ENCODE assay signal across 8 cellular contexts in the genomic region with DNA sequence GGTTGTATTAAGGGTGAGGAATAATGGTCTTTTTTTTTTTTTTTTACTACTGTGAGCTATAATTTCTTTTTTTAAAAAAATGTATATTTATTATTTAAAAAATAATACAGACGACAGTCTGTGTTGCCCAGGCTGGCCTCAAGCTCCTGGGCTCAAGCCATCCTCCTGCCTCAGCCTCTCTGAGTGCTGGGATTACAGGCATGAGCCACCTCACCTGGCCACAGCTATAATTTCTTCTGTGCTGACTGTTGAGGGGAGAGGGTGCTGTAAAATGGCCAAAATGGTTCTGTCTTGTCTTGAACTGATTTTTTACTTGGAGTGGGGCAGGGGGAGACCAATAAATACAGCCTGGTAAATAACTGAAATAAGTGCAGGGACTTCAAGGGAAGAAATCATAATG. TPM values are rescaled to one million over a fixed set of nuclear protein-coding genes. Genes with fewer than 3 reads are reported as not detected.
A peak's percentile ranks its signal among the peaks of the same experiment; 100 is the strongest.
DNase-seq lines count a peak whose midpoint lies in the region; ATAC-seq and TF ChIP-seq lines count a peak whose summit lies in the region.

No MANE protein-coding gene starts in this region.

- in situ Hi-C loops in astrocyte of the spinal cord (cut with HindIII; ENCODE audit: low sequenced_read_pairs): no loop called here

- intact Hi-C loops in right lobe of liver (cut with DNase I): no loop called here
- intact Hi-C loops in tibial artery (cut with DNase I; ENCODE audit: low total_unique reads): no loop called here

- H3K27me3 Mint-ChIP-seq in activated T-cell treated with anti-CD3 and anti-CD28 coated beads, Interleukin-2, amount 50 U/mL, for 72 hours (ENCODE audit: low read depth): no peaks in the 10 kb centered on the region

- no peak for TF ChIP-seq POLR2A in right lobe of liver (IDR thresholded peaks at IDR 0.05)

- H3K27ac Mint-ChIP-seq in activated T-cell treated with anti-CD3 and anti-CD28 coated beads, Interleukin-2, amount 50 U/mL, for 72 hours: peak overlapping the region; percentile 98

- H3K27ac ChIP-seq in right lobe of liver (no peak overlapping the region), tibial artery (peak overlapping the region in 1 of 2 donors; percentile 96)

- 24% methylated on average over 1 of the region's 1 CpG for WGBS in right lobe of liver (ENCODE audit: insufficient coverage, low coverage, low lambda C conversion rate, missing lambda C conversion rate)

- peak overlapping the region; percentile 90 to 99 for H3K4me3 Mint-ChIP-seq in activated T-cell treated with anti-CD3 and anti-CD28 coated beads, Interleukin-2, amount 50 U/mL, for 72 hours

- no peak for ATAC-seq in activated T-cell treated with anti-CD3 and anti-CD28 coated beads, Interleukin-2, amount 50 U/mL, for 72 hours (replicated peaks in 1 of 2)
- no peak for ATAC-seq in right lobe of liver

- H3K36me3 Mint-ChIP-seq in activated T-cell treated with anti-CD3 and anti-CD28 coated beads, Interleukin-2, amount 50 U/mL, for 72 hours (ENCODE audit: insufficient read depth in 2 of 2): peaks cover 36 to 81% of the 10 kb centered on the region in 2 donors

- TF ChIP-seq CTCF in astrocyte of the spinal cord (IDR thresholded peaks at IDR 0.05; ENCODE audit: low read depth, low read length) (no peak), right lobe of liver (IDR thresholded peaks at IDR 0.05) (no peak), tibial artery (IDR thresholded peaks at IDR 0.05) (no peak)

- H3K4me1 Mint-ChIP-seq in activated T-cell treated with anti-CD3 and anti-CD28 coated beads, Interleukin-2, amount 50 U/mL, for 72 hours (ENCODE audit: low read depth): peaks cover 72% of the 10 kb centered on the region

- H3K4me1 ChIP-seq in right lobe of liver (peaks cover 0 to 64% (median 19%) of the 10 kb centered on the region in 4 donors), tibial artery (peaks cover 0 to 76% (median 51%) of the 10 kb centered on the region in 4 donors)

- DNase-seq in activated T-cell treated with anti-CD3 and anti-CD28 coated beads, Interleukin-2, amount 50 U/mL, for 72 hours: no peak
- DNase-seq in activated T-cell treated with anti-CD3 and anti-CD28 coated beads, Interleukin-2, amount 50 U/mL, for 1 hour: no peak
- DNase-seq in astrocyte of the spinal cord (ENCODE audit: low read depth, low spot score) (no peak), right lobe of liver (peak in 1 of 3 donors; percentile 18), tibial artery (peak in 1 of 2 donors; percentile 46), NCI-H2081 (lab: John Stamatoyannopoulos, UW) (no peak), mucosa of gallbladder (ENCODE audit: low spot score) (no peak)
- DNase-seq in stimulated activated CD4-positive, alpha-beta T cell treated with anti-CD3 and anti-CD28 coated beads, Interleukin-2, amount 100 ng/mL, for 48 hours: no peak

- H3K36me3 ChIP-seq in right lobe of liver: peaks cover 10 to 62% (median 42%) of the 10 kb centered on the region in 4 donors
- H3K36me3 ChIP-seq in tibial artery: peaks cover 58 to 63% (median 62%) of the 10 kb centered on the region in 3 donors

- H3K9me3 ChIP-seq in right lobe of liver (no peaks in the 10 kb centered on the region), tibial artery (no peaks in the 10 kb centered on the region)

- peak overlapping the region; percentile 85 for H3K4me3 ChIP-seq in astrocyte of the spinal cord (ENCODE audit: low read depth, low read length)
- H3K4me3 ChIP-seq in right lobe of liver: peak overlapping the region in 2 of 3 donors; percentile 67 to 84
- H3K4me3 ChIP-seq in tibial artery: peak overlapping the region; percentile 61 to 62

- no peaks in the 10 kb centered on the region for H3K27me3 ChIP-seq in right lobe of liver
- H3K27me3 ChIP-seq in tibial artery: no peaks in the 10 kb centered on the region

- no peaks in the 10 kb centered on the region for H3K9me3 Mint-ChIP-seq in activated T-cell treated with anti-CD3 and anti-CD28 coated beads, Interleukin-2, amount 50 U/mL, for 72 hours

RNA-seq across cellular contexts. Expression of a gene that starts 3.6 kb away (rescaled TPM):
- 100 to 1,000 TPM; 409 to 541 TPM for total RNA-seq in activated T-cell treated with anti-CD3 and anti-CD28 coated beads, Interleukin-2, amount 50 U/mL, for 72 hours
- total RNA-seq in right lobe of liver (100 to 1,000 TPM in 2 of 6 experiments, 10 to 100 TPM in 4; 36.8 to 103 (median 71.4) TPM), mucosa of gallbladder (190 TPM)

RNA-seq across cellular contexts. Expression of a gene that starts 50.5 kb away (rescaled TPM):
- total RNA-seq in activated T-cell treated with anti-CD3 and anti-CD28 coated beads, Interleukin-2, amount 50 U/mL, for 72 hours: 10 to 100 TPM; 30.7 to 34.4 TPM
- total RNA-seq in right lobe of liver (10 to 100 TPM; 12.5 to 19.2 (median 16.1) TPM), mucosa of gallbladder (41.6 TPM)
